Comparison of ENCODE assay signal across 21 cellular contexts in the genomic region with DNA sequence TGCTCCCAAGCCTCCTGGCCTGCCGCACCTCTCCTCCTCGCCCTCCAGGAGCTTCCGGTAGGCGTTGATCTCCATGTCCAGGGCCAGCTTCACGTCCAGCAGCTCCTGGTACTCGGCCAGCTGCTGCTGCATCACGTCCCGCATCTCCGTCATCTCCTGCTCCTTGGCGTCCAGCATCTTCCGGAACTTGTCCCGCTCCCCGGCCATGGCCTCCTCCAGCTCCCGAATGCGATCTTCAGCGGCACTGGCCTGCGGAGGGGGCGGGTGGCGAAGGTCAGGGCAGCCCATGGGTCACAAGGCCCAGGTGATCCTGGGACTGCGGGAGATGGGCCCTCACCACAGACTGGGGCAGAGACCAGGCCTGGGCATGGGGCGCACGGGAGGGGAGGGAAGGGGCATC.
"Had no signal": no experiment of that assay in that cellular context is flagged by ENCODE, and none has a peak within 500 bp of the region (broad histone marks: within the 10 kb centered on the region; RNA-seq: fewer than 3 reads in every experiment).

No MANE protein-coding gene starts in this region.

- H3K4me3 Mint-ChIP-seq: activated CD4-positive, alpha-beta memory T cell treated with anti-CD3 and anti-CD28 coated beads for 36 hours; activated naive CD8-positive, alpha-beta T cell treated with anti-CD3 and anti-CD28 coated beads, Interleukin-2, amount 50 U/mL, for 24 hours; activated T-helper 17 cell treated with anti-CD3 and anti-CD28 coated beads, Interleukin-2, amount 50 U/mL, for 72 hours; brain; mesothelial cell of epicardium; natural killer cell treated with Interleukin-12 subunit alpha and Interleukin-12 subunit beta and Interleukin-15 and Interleukin-18, amount 100 ng/mL, for 72 hours had no signal

- H3K27ac Mint-ChIP-seq: activated CD4-positive, alpha-beta memory T cell treated with anti-CD3 and anti-CD28 coated beads for 36 hours; activated naive CD8-positive, alpha-beta T cell treated with anti-CD3 and anti-CD28 coated beads, Interleukin-2, amount 50 U/mL, for 24 hours; activated T-helper 17 cell treated with anti-CD3 and anti-CD28 coated beads, Interleukin-2, amount 50 U/mL, for 72 hours; brain; mesothelial cell of epicardium; natural killer cell treated with Interleukin-12 subunit alpha and Interleukin-12 subunit beta and Interleukin-15 and Interleukin-18, amount 100 ng/mL, for 72 hours had no signal

- H3K27ac ChIP-seq: parathyroid adenoma, transverse colon, uterus, VCaP had no signal

- H3K27me3 ChIP-seq: transverse colon, uterus had no signal

- H3K9me3 Mint-ChIP-seq: activated CD4-positive, alpha-beta memory T cell treated with anti-CD3 and anti-CD28 coated beads for 36 hours; activated naive CD8-positive, alpha-beta T cell treated with anti-CD3 and anti-CD28 coated beads, Interleukin-2, amount 50 U/mL, for 24 hours; activated T-helper 17 cell treated with anti-CD3 and anti-CD28 coated beads, Interleukin-2, amount 50 U/mL, for 72 hours; brain; mesothelial cell of epicardium; natural killer cell treated with Interleukin-12 subunit alpha and Interleukin-12 subunit beta and Interleukin-15 and Interleukin-18, amount 100 ng/mL, for 72 hours had no signal

- H3K4me3 ChIP-seq: lung, transverse colon, uterus had no signal

- H3K4me1 Mint-ChIP-seq: activated naive CD8-positive, alpha-beta T cell treated with anti-CD3 and anti-CD28 coated beads, Interleukin-2, amount 50 U/mL, for 24 hours; activated T-helper 17 cell treated with anti-CD3 and anti-CD28 coated beads, Interleukin-2, amount 50 U/mL, for 72 hours; brain; mesothelial cell of epicardium had no signal

- H3K79me2 ChIP-seq: parathyroid adenoma had no signal

- DNase-seq: activated CD4-positive, alpha-beta memory T cell treated with anti-CD3 and anti-CD28 coated beads for 36 hours; activated CD4-positive, CD25-positive, alpha-beta regulatory T cell treated with anti-CD3 and anti-CD28 coated beads, Interleukin-2, amount 50 U/mL, for 72 hours; activated naive CD4-positive, alpha-beta T cell treated with Interleukin-2 at 50 U/mL for 16 hours; activated naive CD8-positive, alpha-beta T cell treated with anti-CD3 and anti-CD28 coated beads, Interleukin-2, amount 50 U/mL, for 24 hours; activated T-cell treated with anti-CD3 and anti-CD28 coated beads for 4 hours; anterior cingulate cortex; central memory CD4-positive, alpha-beta T cell; erythroblast; foreskin melanocyte; glutamatergic neuron; stimulated activated naive CD4-positive, alpha-beta T cell; T-helper 2 cell; transverse colon; uterus had no signal

- H3K9ac ChIP-seq: parathyroid adenoma had no signal

- H3K36me3 ChIP-seq: uterus had no signal

- H3K9me3 ChIP-seq: transverse colon, uterus had no signal

- H2AFZ ChIP-seq: parathyroid adenoma had no signal

- H3K36me3 Mint-ChIP-seq: natural killer cell treated with Interleukin-12 subunit alpha and Interleukin-12 subunit beta and Interleukin-15 and Interleukin-18, amount 100 ng/mL, for 72 hours had no signal

- ATAC-seq: activated naive CD8-positive, alpha-beta T cell treated with anti-CD3 and anti-CD28 coated beads, Interleukin-2, amount 50 U/mL, for 24 hours; activated T-helper 17 cell treated with anti-CD3 and anti-CD28 coated beads, Interleukin-2, amount 50 U/mL, for 72 hours; natural killer cell treated with Interleukin-12 subunit alpha and Interleukin-12 subunit beta and Interleukin-15 and Interleukin-18, amount 100 ng/mL, for 72 hours had no signal

- H3K4me1 ChIP-seq: parathyroid adenoma, transverse colon, uterus had no signal

- H3K27me3 Mint-ChIP-seq: activated CD4-positive, alpha-beta memory T cell treated with anti-CD3 and anti-CD28 coated beads for 36 hours; activated naive CD8-positive, alpha-beta T cell treated with anti-CD3 and anti-CD28 coated beads, Interleukin-2, amount 50 U/mL, for 24 hours; activated T-helper 17 cell treated with anti-CD3 and anti-CD28 coated beads, Interleukin-2, amount 50 U/mL, for 72 hours; brain; natural killer cell treated with Interleukin-12 subunit alpha and Interleukin-12 subunit beta and Interleukin-15 and Interleukin-18, amount 100 ng/mL, for 72 hours had no signal
